In genomic region chr18:75350857-75351256, GRCh38 we compare ENCODE assay signal across 20 cellular contexts.
DNase-seq lines count a peak whose midpoint lies in the region; ATAC-seq and TF ChIP-seq lines count a peak whose summit lies in the region.
"Had no signal": no experiment of that assay in that cellular context is flagged by ENCODE, and none has a peak within 500 bp of the region (broad histone marks: within the 10 kb centered on the region; RNA-seq: fewer than 3 reads in every experiment).

No MANE protein-coding gene starts in this region.

- no peak for TF ChIP-seq EP300 in transverse colon (IDR thresholded peaks at IDR 0.05; ENCODE audit: low read depth)

- H3K9me3 ChIP-seq in HUES64 (ENCODE audit: insufficient read depth, low read depth, low read length) (peaks cover 42% of the 10 kb centered on the region), SJSA1 (replicated peaks) (peaks cover 19% of the 10 kb centered on the region), iPS-20b (ENCODE audit: insufficient read depth, low read depth, low read length) (peaks cover 38% of the 10 kb centered on the region), transverse colon (peaks cover 11 to 15% of the 10 kb centered on the region in 2 donors), right cardiac atrium (ENCODE audit: control insufficient read depth, low read length) (peaks cover 3% of the 10 kb centered on the region), ascending aorta (no peaks in the 10 kb centered on the region)

- TF ChIP-seq CTCF in transverse colon (IDR thresholded peaks at IDR 0.05) (no peak), ascending aorta (IDR thresholded peaks at IDR 0.05) (no peak)

- H3K4me3 ChIP-seq in HUES64 (ENCODE audit: low read length) (no peak overlapping the region), SJSA1 (no peak overlapping the region), iPS-20b (ENCODE audit: low read length) (peak overlapping the region; percentile 26; the same call in 1 of the 2 replicates), transverse colon (no peak overlapping the region), right cardiac atrium (ENCODE audit: low read length) (no peak overlapping the region), ascending aorta (no peak overlapping the region)
- H3K4me3 ChIP-seq: MG63 had no signal

- H3K4me1 ChIP-seq in HUES64 (ENCODE audit: insufficient read depth, low read length) (peaks cover 13% of the 10 kb centered on the region), SJSA1 (replicated peaks) (peaks cover 25% of the 10 kb centered on the region), iPS-20b (ENCODE audit: insufficient read depth, low read length) (peaks cover 8% of the 10 kb centered on the region; the same call in 1 of the 2 replicates), transverse colon (peaks cover 0 to 9% (median 0%) of the 10 kb centered on the region in 4 donors), right cardiac atrium (ENCODE audit: control insufficient read depth, insufficient read depth, low read length) (no peaks in the 10 kb centered on the region), ascending aorta (no peaks in the 10 kb centered on the region)

- ATAC-seq in right cardiac atrium, result no peak
- ATAC-seq in HG02973 (IDR thresholded peaks at IDR 0.05; ENCODE audit: unreplicated experiment), result no peak
- no peak for ATAC-seq in GM21367 (IDR thresholded peaks at IDR 0.05; ENCODE audit: unreplicated experiment)

- TF ChIP-seq POLR2A in transverse colon (IDR thresholded peaks at IDR 0.05), result no peak

- WGBS in HUES64, result 82% methylated on average over 3 of the region's 9 CpGs
- 47 to 63% methylated on average over 3 to 9 of the region's 9 CpGs for WGBS in transverse colon (ENCODE audit: low coverage in 1 of 2), 2 donors
- WGBS in right cardiac atrium, result 81% methylated on average over 9 of the region's 9 CpGs

- H3K27me3 ChIP-seq in HUES64 (ENCODE audit: insufficient read depth, low read length) (no peaks in the 10 kb centered on the region), SJSA1 (replicated peaks) (no peaks in the 10 kb centered on the region), iPS-20b (ENCODE audit: insufficient read depth, low read length) (peaks cover 18% of the 10 kb centered on the region; the same call in 1 of the 2 replicates), transverse colon (no peaks in the 10 kb centered on the region), right cardiac atrium (ENCODE audit: control insufficient read depth, insufficient read depth) (no peaks in the 10 kb centered on the region), ascending aorta (no peaks in the 10 kb centered on the region)
- H3K27me3 ChIP-seq: MG63 had no signal

- intact Hi-C loops in transverse colon (cut with DNase I; ENCODE audit: low total_unique reads), result no loop called here
- intact Hi-C loops in right cardiac atrium (cut with DNase I), result no loop called here
- intact Hi-C loops in ascending aorta (cut with DNase I), result no loop called here

- peak overlapping the region; percentile 21; the same call in 1 of the 2 replicates for H3K27ac ChIP-seq in HUES64 (ENCODE audit: low read depth, low read length)
- peak overlapping the region; percentile 71 for H3K27ac ChIP-seq in SJSA1
- no peak overlapping the region for H3K27ac ChIP-seq in iPS-20b (ENCODE audit: low read length)
- peak overlapping the region; percentile 49 to 76 (median 59) for H3K27ac ChIP-seq in transverse colon
- H3K27ac ChIP-seq in right cardiac atrium (ENCODE audit: low read length), result no peak overlapping the region
- H3K27ac ChIP-seq in ascending aorta, result no peak overlapping the region

- H3K36me3 ChIP-seq in HUES64 (ENCODE audit: insufficient read depth, low read length) (no peaks in the 10 kb centered on the region), SJSA1 (no peaks in the 10 kb centered on the region), iPS-20b (ENCODE audit: insufficient read depth, low read depth, low read length) (no peaks in the 10 kb centered on the region), transverse colon (no peaks in the 10 kb centered on the region), ascending aorta (no peaks in the 10 kb centered on the region)
- H3K36me3 ChIP-seq: MG63 had no signal

- H3K9ac ChIP-seq in HUES64 (ENCODE audit: low read depth, low read length) (no peak overlapping the region), iPS-20b (ENCODE audit: low read depth, low read length) (no peak overlapping the region)

- DNase-seq in SJSA1 (ENCODE audit: low read depth in 1 of 2, low spot score in 2 of 2) (no peak), transverse colon (peak; percentile 25), right cardiac atrium (no peak), ascending aorta (ENCODE audit: low spot score in 2 of 2) (no peak)
- DNase-seq: CD4-positive, alpha-beta T cell; DMS79; IMR-90; Karpas-422; MG63; NCI-H1092 treated with DMSO at 0.1 percent for 48 hours; NCI-H2081 treated with DMSO at 0.1 percent for 48 hours; NCI-H226; NCI-H526; NK-92 treated with Interleukin-12 subunit alpha and Interleukin-12 subunit beta, amount 100 ng/mL, for 24 hours; RPMI8226; SIG-M5 had no signal

- in situ Hi-C loops in transverse colon (cut with MboI; ENCODE audit: low pct_ligation_motif_present in 1 of 4, low pct_unique_long_range_greater_than_20kb in 1 of 4, low sequenced_read_pairs in 3 of 4), result no loop called here

Comparison
In these comparisons a context has a peak if more than half of its experiments do, and no peak if none do; other contexts are left out.
1. H3K27ac ChIP-seq: peak in HUES64 (single experiment), SJSA1 (single experiment) and transverse colon (4 of 4); none in iPS-20b (single experiment), right cardiac atrium (single experiment) and ascending aorta (0 of 2).